Comparison of ENCODE assay signal across 8 cellular contexts in genomic region chr4:57109847-57110634, GRCh38. TPM values are rescaled to one million over a fixed set of nuclear protein-coding genes. Genes with fewer than 3 reads are reported as not detected.
A peak's percentile ranks its signal among the peaks of the same experiment; 100 is the strongest.
DNase-seq lines count a peak whose midpoint lies in the region; ATAC-seq, FAIRE-seq and TF ChIP-seq lines count a peak whose summit lies in the region.

TSS of gene IGFBP7 (minus strand) at chr4:57110385. CDS start at chr4:57110351, 34 bp downstream.

- CTCF ChIA-PET in activated CD8-positive, alpha-beta T cell treated with anti-CD3 and anti-CD28 coated beads for 36 hours (lab: Charles Lee), result interaction anchor here (1.3 kb wide), 2 partner anchors 11 to 54 kb away, joined by 4 read pairs; no protein-coding TSS in a partner anchor
- CTCF ChIA-PET in OCI-LY7 (lab: Charles Lee; ENCODE audit: unreplicated experiment), result no interaction called here

- H3K36me3 ChIP-seq in OCI-LY7 (ENCODE audit: insufficient read depth, low read length), result no peaks in the 10 kb centered on the region

- H3K4me3 ChIP-seq in fibroblast of villous mesenchyme (ENCODE audit: low read depth, low read length) (peak within 1 kb of the TSS; percentile 85), OCI-LY7 (ENCODE audit: low read depth, low read length, poor library complexity, severe bottlenecking) (no peak within 1 kb of the TSS)

- no peaks in the 10 kb centered on the region for H3K36me3 Mint-ChIP-seq in activated CD8-positive, alpha-beta T cell treated with anti-CD3 and anti-CD28 coated beads for 36 hours (ENCODE audit: low read depth)
- peaks cover 0 to 7% (median 5%) of the 10 kb centered on the region in 3 donors for H3K36me3 Mint-ChIP-seq in naive thymus-derived CD8-positive, alpha-beta T cell

- no peaks in the 10 kb centered on the region for H3K4me1 ChIP-seq in OCI-LY7 (ENCODE audit: insufficient read depth, low read length, poor library complexity, severe bottlenecking)

- H3K9me3 Mint-ChIP-seq in activated CD8-positive, alpha-beta T cell treated with anti-CD3 and anti-CD28 coated beads for 36 hours, result no peaks in the 10 kb centered on the region
- no peaks in the 10 kb centered on the region for H3K9me3 Mint-ChIP-seq in naive thymus-derived CD8-positive, alpha-beta T cell

- H3K27me3 Mint-ChIP-seq in activated CD8-positive, alpha-beta T cell treated with anti-CD3 and anti-CD28 coated beads for 36 hours, result peaks cover 62% of the 10 kb centered on the region
- peaks cover 34 to 86% (median 65%) of the 10 kb centered on the region in 5 donors for H3K27me3 Mint-ChIP-seq in naive thymus-derived CD8-positive, alpha-beta T cell

- BruUV-seq in OCI-LY7 (replicated peaks; lab: Mats Ljungman, UMichigan), result no TSS peak

- no peak for TF ChIP-seq CTCF in activated CD8-positive, alpha-beta T cell treated with anti-CD3 and anti-CD28 coated beads for 36 hours (IDR thresholded peaks at IDR 0.05)
- TF ChIP-seq CTCF in fibroblast of villous mesenchyme (IDR thresholded peaks at IDR 0.05; ENCODE audit: insufficient read depth, low read depth, low read length), result peak; percentile 9
- TF ChIP-seq CTCF in OCI-LY7 (conservative IDR thresholded peaks at IDR 0.05; ENCODE audit: low read length), result no peak

- no peaks in the 10 kb centered on the region for H3K9me2 ChIP-seq in OCI-LY7 (ENCODE audit: insufficient read depth, low read length)

- no peak within 1 kb of the TSS for H3K4me2 ChIP-seq in OCI-LY7 (ENCODE audit: low read length)

- DNase-seq in 8988T, result peak; percentile 41
- peak; percentile 25 for DNase-seq in GM12892 (ENCODE audit: insufficient read length)
- peak; percentile 3 for DNase-seq in activated CD8-positive, alpha-beta T cell treated with anti-CD3 and anti-CD28 coated beads for 36 hours
- peak; percentile 62 for DNase-seq in fibroblast of villous mesenchyme (ENCODE audit: low read depth)
- DNase-seq in naive thymus-derived CD8-positive, alpha-beta T cell, result no peak
- DNase-seq in putamen (ENCODE audit: low spot score), result no peak
- no peak for DNase-seq in OCI-LY7 (ENCODE audit: low spot score)

- peak within 1 kb of the TSS; percentile 68 for H3K4me3 Mint-ChIP-seq in activated CD8-positive, alpha-beta T cell treated with anti-CD3 and anti-CD28 coated beads for 36 hours
- peak within 1 kb of the TSS; percentile 74 to 89 (median 86) for H3K4me3 Mint-ChIP-seq in naive thymus-derived CD8-positive, alpha-beta T cell

- H3K27ac Mint-ChIP-seq in activated CD8-positive, alpha-beta T cell treated with anti-CD3 and anti-CD28 coated beads for 36 hours, result no peak within 1 kb of the TSS
- peak within 1 kb of the TSS in 4 of 10 donors; percentile 9 to 78 (median 67) for H3K27ac Mint-ChIP-seq in naive thymus-derived CD8-positive, alpha-beta T cell

- H3K79me2 ChIP-seq in OCI-LY7 (ENCODE audit: insufficient read depth, low read depth, low read length), result no peaks in the 10 kb centered on the region

- FAIRE-seq in GM12892 (lab: Jason Lieb, UNC), result no peak

- no peak for TF ChIP-seq POLR2A in GM12892 (IDR thresholded peaks at IDR 0.05; ENCODE audit: low read depth, low read length)

- peak; percentile 19 for ATAC-seq in HG03469 (IDR thresholded peaks at IDR 0.05; ENCODE audit: unreplicated experiment)
- ATAC-seq in activated CD8-positive, alpha-beta T cell treated with anti-CD3 and anti-CD28 coated beads for 36 hours, result peak; percentile 57
- ATAC-seq in naive thymus-derived CD8-positive, alpha-beta T cell, result no peak

- H2AFZ ChIP-seq in OCI-LY7 (ENCODE audit: low read length), result no peak within 1 kb of the TSS

- H4K20me1 ChIP-seq in OCI-LY7 (ENCODE audit: insufficient read depth, low read length), result no peaks in the 10 kb centered on the region

- intact Hi-C loops in activated CD8-positive, alpha-beta T cell treated with anti-CD3 and anti-CD28 coated beads for 36 hours (cut with micrococcal nuclease), result no loop called here
- intact Hi-C loops in OCI-LY7 (cut with micrococcal nuclease; ENCODE audit: unreplicated experiment), result no loop called here

- no peaks in the 10 kb centered on the region for H3K9me3 ChIP-seq in OCI-LY7 (ENCODE audit: low read length)

- peaks cover 12% of the 10 kb centered on the region for H3K4me1 Mint-ChIP-seq in activated CD8-positive, alpha-beta T cell treated with anti-CD3 and anti-CD28 coated beads for 36 hours (ENCODE audit: low read depth)
- H3K4me1 Mint-ChIP-seq in naive thymus-derived CD8-positive, alpha-beta T cell, result peaks cover 12 to 31% (median 16%) of the 10 kb centered on the region in 4 donors

- no peak within 1 kb of the TSS for H3K27ac ChIP-seq in OCI-LY7 (ENCODE audit: low read depth, low read length, poor library complexity, severe bottlenecking)

- POLR2A ChIA-PET in activated CD8-positive, alpha-beta T cell treated with anti-CD3 and anti-CD28 coated beads for 36 hours (lab: Charles Lee), result no interaction called here
- POLR2A ChIA-PET in naive thymus-derived CD8-positive, alpha-beta T cell (lab: Charles Lee), result no interaction called here
- POLR2A ChIA-PET in OCI-LY7 (lab: Charles Lee), result no interaction called here

RNA-seq across cellular contexts. Expression of gene IGFBP7, which starts in this region (rescaled TPM):
- not detected for polyA plus RNA-seq in GM12892 (2012; ENCODE audit: missing spikeins)
- total RNA-seq in activated CD8-positive, alpha-beta T cell treated with anti-CD3 and anti-CD28 coated beads for 36 hours, result not detected
- total RNA-seq in fibroblast of villous mesenchyme (234 and 417 TPM in 2 replicates), OCI-LY7 (2022) (not detected in 2 replicates)
- not detected for total RNA-seq in naive thymus-derived CD8-positive, alpha-beta T cell
- polyA plus RNA-seq in naive thymus-derived CD8-positive, alpha-beta T cell, result not detected
- not detected in 2 replicates for total RNA-seq in OCI-LY7 (2014; rRNA removed; shearing (Covaris generic))

Comparison
In these comparisons a context has a peak if more than half of its experiments do, and no peak if none do; other contexts are left out.
1. RNA of gene IGFBP7 (total RNA-seq): 234 to 417 TPM in fibroblast of villous mesenchyme; not detected in OCI-LY7, not detected in naive thymus-derived CD8-positive, alpha-beta T cell and not detected in activated CD8-positive, alpha-beta T cell treated with anti-CD3 and anti-CD28 coated beads for 36 hours; every median in the first group is over 100 times any median in the second.
2. Peak in DNase-seq and ATAC-seq in activated CD8-positive, alpha-beta T cell treated with anti-CD3 and anti-CD28 coated beads for 36 hours; RNA of the gene not detected or under 1 TPM.
3. DNase-seq: peak in 8988T (single experiment), GM12892 (single experiment) and fibroblast of villous mesenchyme (single experiment); none in naive thymus-derived CD8-positive, alpha-beta T cell (0 of 10), putamen (single experiment) and OCI-LY7 (single experiment).